20 cellular contexts compared by ENCODE assay signal in the genomic region with DNA sequence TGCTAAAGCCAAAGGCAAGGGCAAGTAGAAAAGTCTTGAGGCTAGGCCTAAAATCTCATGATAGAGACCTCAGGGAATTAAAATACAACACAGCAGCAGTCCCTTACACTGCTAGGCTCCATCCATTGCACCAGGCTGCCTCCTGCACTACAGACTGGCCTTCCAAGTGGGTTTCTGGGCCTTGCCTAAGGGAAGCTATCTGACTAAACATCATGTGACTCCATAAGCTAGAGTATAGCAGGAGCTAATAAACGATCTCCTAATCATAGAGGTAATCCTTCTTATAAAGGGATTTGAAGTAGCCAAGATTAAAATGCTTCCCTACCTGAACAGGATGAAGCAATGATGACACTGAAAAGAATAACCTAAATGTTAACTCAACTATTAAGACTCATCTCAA.
DNase-seq lines count a peak whose midpoint lies in the region; FAIRE-seq and TF ChIP-seq lines count a peak whose summit lies in the region.
"Had no signal": no experiment of that assay in that cellular context is flagged by ENCODE, and none has a peak within 500 bp of the region (broad histone marks: within the 10 kb centered on the region; RNA-seq: fewer than 3 reads in every experiment).

No MANE protein-coding gene starts in this region.

- H3K27ac ChIP-seq in AG04450 (ENCODE audit: low read depth, low read length) (peak overlapping the region; percentile 59), HEK293 (ENCODE audit: extremely low read depth, low read depth, low read length) (no peak overlapping the region), astrocyte (ENCODE audit: low read depth, low read length) (peak overlapping the region; percentile 7), layer of hippocampus (ENCODE audit: low read depth, low read length) (peak overlapping the region; percentile 75), colonic mucosa (no peak overlapping the region)

- H3K27ac Mint-ChIP-seq in astrocyte (ENCODE audit: unreplicated experiment), result peak overlapping the region; percentile 79

- H3K4me2 ChIP-seq in astrocyte (ENCODE audit: low read length), result peak overlapping the region; percentile 8

- H3K27me3 ChIP-seq in AG04450 (ENCODE audit: control insufficient read depth, insufficient read depth, low read length) (no peaks in the 10 kb centered on the region), astrocyte (ENCODE audit: insufficient read depth, low read length) (no peaks in the 10 kb centered on the region), layer of hippocampus (ENCODE audit: control insufficient read depth, insufficient read depth, low read length) (no peaks in the 10 kb centered on the region), colonic mucosa (no peaks in the 10 kb centered on the region)
- H3K27me3 ChIP-seq: tibial nerve had no signal

- no peaks in the 10 kb centered on the region for H3K79me2 ChIP-seq in astrocyte (ENCODE audit: insufficient read depth, low read length)

- CTCF ChIA-PET in AG04450 (lab: Charles Lee), result interaction anchor here (1.6 kb wide), 1 partner anchor 77 kb away, joined by 4 read pairs; a partner anchor contains a TSS
- CTCF ChIA-PET in HEK293 (lab: Yijun Ruan, JAX), result interaction anchor here (0.9 to 2.2 kb wide), 2 partner anchors 50 to 134 kb away, joined by 3 to 8 read pairs; no protein-coding TSS in a partner anchor

- no peak overlapping the region for H3K9ac ChIP-seq in astrocyte (ENCODE audit: low read length)
- H3K9ac ChIP-seq in colonic mucosa (ENCODE audit: low read depth in 2 of 2, low read length in 2 of 2), result no peak overlapping the region

- H3K4me3 ChIP-seq in AG04450 (ENCODE audit: low read depth, low read length) (no peak overlapping the region), HEK293 (ENCODE audit: low read depth, low read length) (no peak overlapping the region), astrocyte (ENCODE audit: insufficient read depth, low read depth, low read length) (no peak overlapping the region), colonic mucosa (no peak overlapping the region)
- H3K4me3 ChIP-seq: tibial nerve had no signal

- H3K9me3 Mint-ChIP-seq in astrocyte (ENCODE audit: unreplicated experiment), result peaks cover 1% of the 10 kb centered on the region
- H3K9me3 Mint-ChIP-seq: activated naive CD4-positive, alpha-beta T cell treated with anti-CD3 and anti-CD28 coated beads, Interleukin-2, amount 50 U/mL, for 72 hours; natural killer cell had no signal

- H3K4me3 Mint-ChIP-seq in astrocyte (ENCODE audit: unreplicated experiment), result no peak overlapping the region
- H3K4me3 Mint-ChIP-seq: natural killer cell, T-cell had no signal

- FAIRE-seq in astrocyte (lab: Jason Lieb, UNC), result no peak
- FAIRE-seq: colon had no signal

- H4K20me1 ChIP-seq in astrocyte (ENCODE audit: insufficient read depth, low read length), result peaks cover 21% of the 10 kb centered on the region

- peaks cover 33% of the 10 kb centered on the region for H3K36me3 Mint-ChIP-seq in astrocyte (ENCODE audit: low read depth, unreplicated experiment)

- H3K27me3 Mint-ChIP-seq in astrocyte (ENCODE audit: low read depth, unreplicated experiment), result no peaks in the 10 kb centered on the region
- H3K27me3 Mint-ChIP-seq: T-cell had no signal

- DNase-seq in AG04450 (ENCODE audit: low read depth, low spot score) (no peak), astrocyte (ENCODE audit: low read depth) (no peak), colonic mucosa (no peak), DMS 273 treated with DMSO at 0.1 percent for 48 hours (lab: John Stamatoyannopoulos, UW) (no peak), ecto neural progenitor cell (ENCODE audit: low spot score) (no peak)
- no peak for DNase-seq in stimulated activated CD4-positive, alpha-beta T cell treated with anti-CD3 and anti-CD28 coated beads, Interleukin-2, amount 100 ng/mL, for 24 hours
- DNase-seq: activated CD4-positive, CD25-positive, alpha-beta regulatory T cell; Calu3; MM.1S; natural killer cell; NCI-H2081 treated with DMSO at 0.1 percent for 48 hours; NCI-H748 treated with DMSO at 0.1 percent for 48 hours; RPMI8226; stimulated activated CD4-positive, alpha-beta T cell treated with anti-CD3 and anti-CD28 coated beads, Interleukin-1b, Interleukin-23, amount 100 ng/mL, for 48 hours; T-cell had no signal

- TF ChIP-seq CTCF in AG04450 (IDR thresholded peaks at IDR 0.05; ENCODE audit: low read depth, low read length) (no peak), HEK293 (tag by site-specific recombination; IDR thresholded peaks at IDR 0.05) (no peak), astrocyte (IDR thresholded peaks at IDR 0.05; ENCODE audit: insufficient read depth, low read depth, low read length) (no peak), colonic mucosa (IDR thresholded peaks at IDR 0.05) (no peak)

- peaks cover 13% of the 10 kb centered on the region for H3K4me1 Mint-ChIP-seq in astrocyte (ENCODE audit: low read depth, unreplicated experiment)

- no peaks in the 10 kb centered on the region for H3K4me1 ChIP-seq in HEK293 (ENCODE audit: control insufficient read depth, insufficient read depth, low read length)
- peaks cover 10% of the 10 kb centered on the region for H3K4me1 ChIP-seq in astrocyte (ENCODE audit: insufficient read depth, low read length)
- no peaks in the 10 kb centered on the region for H3K4me1 ChIP-seq in colonic mucosa

- intact Hi-C loops in colonic mucosa (cut with DNase I), result no loop called here

- H3K36me3 ChIP-seq in HEK293 (ENCODE audit: control insufficient read depth in 2 of 2, insufficient read depth in 1 of 2, low read length in 2 of 2), result peaks cover 10 to 82% of the 10 kb centered on the region in 2 experiments
- H3K36me3 ChIP-seq in astrocyte (ENCODE audit: insufficient read depth, low read length), result peaks cover 45% of the 10 kb centered on the region
- H3K36me3 ChIP-seq in colonic mucosa, result no peaks in the 10 kb centered on the region

- H3K9me3 ChIP-seq in AG04450 (ENCODE audit: control insufficient read depth, insufficient read depth, low read length) (no peaks in the 10 kb centered on the region), HEK293 (ENCODE audit: control insufficient read depth, insufficient read depth, low read depth, low read length) (no peaks in the 10 kb centered on the region), astrocyte (ENCODE audit: insufficient read depth, low read depth, low read length) (no peaks in the 10 kb centered on the region), colonic mucosa (no peaks in the 10 kb centered on the region)
- H3K9me3 ChIP-seq: tibial nerve had no signal

- POLR2A ChIA-PET in AG04450 (lab: Yijun Ruan, JAX), result interaction anchor here (0.8 kb wide), 1 partner anchor 25 kb away, joined by 3 read pairs; no protein-coding TSS in a partner anchor
- POLR2A ChIA-PET in HEK293 (lab: Yijun Ruan, JAX), result no interaction called here

- H2AFZ ChIP-seq in astrocyte (ENCODE audit: low read depth, low read length), result no peak overlapping the region

TF ChIP-seq in HEK293, 187 proteins besides CTCF, POLR2A, EP300 and RAD21:
- TF ChIP-seq HOXA7 (CRISPR knock-in tag; IDR thresholded peaks at IDR 0.05; ENCODE audit: borderline replicate concordance) (no peak), RBAK (tag by site-specific recombination; IDR thresholded peaks at IDR 0.05) (no peak), ZBTB48 (tag by site-specific recombination; IDR thresholded peaks at IDR 0.05) (no peak), ZBTB17 (tag by site-specific recombination; IDR thresholded peaks at IDR 0.05) (0 out of 2 replicates have a peak, but pooled peaks have one; percentile 31)
- TF ChIP-seq, protein P1, sequence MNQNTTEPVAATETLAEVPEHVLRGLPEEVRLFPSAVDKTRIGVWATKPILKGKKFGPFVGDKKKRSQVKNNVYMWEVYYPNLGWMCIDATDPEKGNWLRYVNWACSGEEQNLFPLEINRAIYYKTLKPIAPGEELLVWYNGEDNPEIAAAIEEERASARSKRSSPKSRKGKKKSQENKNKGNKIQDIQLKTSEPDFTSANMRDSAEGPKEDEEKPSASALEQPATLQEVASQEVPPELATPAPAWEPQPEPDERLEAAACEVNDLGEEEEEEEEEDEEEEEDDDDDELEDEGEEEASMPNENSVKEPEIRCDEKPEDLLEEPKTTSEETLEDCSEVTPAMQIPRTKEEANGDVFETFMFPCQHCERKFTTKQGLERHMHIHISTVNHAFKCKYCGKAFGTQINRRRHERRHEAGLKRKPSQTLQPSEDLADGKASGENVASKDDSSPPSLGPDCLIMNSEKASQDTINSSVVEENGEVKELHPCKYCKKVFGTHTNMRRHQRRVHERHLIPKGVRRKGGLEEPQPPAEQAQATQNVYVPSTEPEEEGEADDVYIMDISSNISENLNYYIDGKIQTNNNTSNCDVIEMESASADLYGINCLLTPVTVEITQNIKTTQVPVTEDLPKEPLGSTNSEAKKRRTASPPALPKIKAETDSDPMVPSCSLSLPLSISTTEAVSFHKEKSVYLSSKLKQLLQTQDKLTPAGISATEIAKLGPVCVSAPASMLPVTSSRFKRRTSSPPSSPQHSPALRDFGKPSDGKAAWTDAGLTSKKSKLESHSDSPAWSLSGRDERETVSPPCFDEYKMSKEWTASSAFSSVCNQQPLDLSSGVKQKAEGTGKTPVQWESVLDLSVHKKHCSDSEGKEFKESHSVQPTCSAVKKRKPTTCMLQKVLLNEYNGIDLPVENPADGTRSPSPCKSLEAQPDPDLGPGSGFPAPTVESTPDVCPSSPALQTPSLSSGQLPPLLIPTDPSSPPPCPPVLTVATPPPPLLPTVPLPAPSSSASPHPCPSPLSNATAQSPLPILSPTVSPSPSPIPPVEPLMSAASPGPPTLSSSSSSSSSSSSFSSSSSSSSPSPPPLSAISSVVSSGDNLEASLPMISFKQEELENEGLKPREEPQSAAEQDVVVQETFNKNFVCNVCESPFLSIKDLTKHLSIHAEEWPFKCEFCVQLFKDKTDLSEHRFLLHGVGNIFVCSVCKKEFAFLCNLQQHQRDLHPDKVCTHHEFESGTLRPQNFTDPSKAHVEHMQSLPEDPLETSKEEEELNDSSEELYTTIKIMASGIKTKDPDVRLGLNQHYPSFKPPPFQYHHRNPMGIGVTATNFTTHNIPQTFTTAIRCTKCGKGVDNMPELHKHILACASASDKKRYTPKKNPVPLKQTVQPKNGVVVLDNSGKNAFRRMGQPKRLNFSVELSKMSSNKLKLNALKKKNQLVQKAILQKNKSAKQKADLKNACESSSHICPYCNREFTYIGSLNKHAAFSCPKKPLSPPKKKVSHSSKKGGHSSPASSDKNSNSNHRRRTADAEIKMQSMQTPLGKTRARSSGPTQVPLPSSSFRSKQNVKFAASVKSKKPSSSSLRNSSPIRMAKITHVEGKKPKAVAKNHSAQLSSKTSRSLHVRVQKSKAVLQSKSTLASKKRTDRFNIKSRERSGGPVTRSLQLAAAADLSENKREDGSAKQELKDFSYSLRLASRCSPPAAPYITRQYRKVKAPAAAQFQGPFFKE (tag by site-specific recombination; IDR thresholded peaks at IDR 0.05; ENCODE audit: borderline replicate concordance), result no peak

Comparison
In these comparisons a context has a peak if more than half of its experiments do, and no peak if none do; other contexts are left out.
1. H3K27ac ChIP-seq: peak in AG04450 (single experiment), astrocyte (single experiment) and layer of hippocampus (single experiment); none in HEK293 (single experiment) and colonic mucosa (single experiment).